In genomic region chr9:1880038-1880565, GRCh38 we compare ENCODE assay signal across 19 cellular contexts.
DNase-seq lines count a peak whose midpoint lies in the region; ATAC-seq and TF ChIP-seq lines count a peak whose summit lies in the region.
"Had no signal": no experiment of that assay in that cellular context is flagged by ENCODE, and none has a peak within 500 bp of the region (broad histone marks: within the 10 kb centered on the region; RNA-seq: fewer than 3 reads in every experiment).

No MANE protein-coding gene starts in this region.

- no peaks in the 10 kb centered on the region for H3K36me3 Mint-ChIP-seq in activated B cell treated with CpG ODN at 0.5 μM for 24 hours (ENCODE audit: low read depth)
- H3K36me3 Mint-ChIP-seq: mesothelial cell of epicardium had no signal

- no peaks in the 10 kb centered on the region for H3K36me3 ChIP-seq in GM06990 (ENCODE audit: control insufficient read depth, insufficient read depth, low read length)
- no peaks in the 10 kb centered on the region for H3K36me3 ChIP-seq in lower lobe of right lung
- H3K36me3 ChIP-seq: sigmoid colon, upper lobe of right lung had no signal

- POLR2A ChIA-PET in activated B cell treated with CpG ODN at 0.5 μM for 24 hours (lab: Charles Lee) = interaction anchor here (0.6 to 3.1 kb wide), 9 partner anchors 11 to 174 kb away, joined by 3 to 25 read pairs (median 6); partner anchors contain the start of gene SMARCA2

- peaks cover 26% of the 10 kb centered on the region for H3K4me1 Mint-ChIP-seq in activated B cell treated with CpG ODN at 0.5 μM for 24 hours
- H3K4me1 Mint-ChIP-seq: mesothelial cell of epicardium had no signal

- no peaks in the 10 kb centered on the region for H3K27me3 Mint-ChIP-seq in activated B cell treated with CpG ODN at 0.5 μM for 24 hours

- no peak overlapping the region for H3K27ac Mint-ChIP-seq in activated B cell treated with CpG ODN at 0.5 μM for 24 hours
- H3K27ac Mint-ChIP-seq: mesothelial cell of epicardium had no signal

- no peaks in the 10 kb centered on the region for H3K4me1 ChIP-seq in lower lobe of right lung
- H3K4me1 ChIP-seq: sigmoid colon, upper lobe of right lung had no signal

- no peaks in the 10 kb centered on the region for H3K9me3 ChIP-seq in lower lobe of right lung
- H3K9me3 ChIP-seq: sigmoid colon, upper lobe of right lung had no signal

- no peak overlapping the region for H3K27ac ChIP-seq in lower lobe of right lung
- H3K27ac ChIP-seq: HL-60, sigmoid colon, upper lobe of right lung had no signal

- CTCF ChIA-PET in activated B cell treated with CpG ODN at 0.5 μM for 24 hours (lab: Charles Lee) = interaction anchor here (0.8 to 3.0 kb wide), 3 partner anchors 10 to 60 kb away, joined by 3 to 12 read pairs (median 4); no protein-coding TSS in a partner anchor

- ATAC-seq in GM19043 (IDR thresholded peaks at IDR 0.05; ENCODE audit: low read depth, unreplicated experiment) = peak; percentile 1
- peak; percentile 18 for ATAC-seq in activated B cell treated with CpG ODN at 0.5 μM for 24 hours (ENCODE audit: low read depth)
- ATAC-seq in lower lobe of right lung = no peak
- ATAC-seq in GM19452 (IDR thresholded peaks at IDR 0.05; ENCODE audit: unreplicated experiment) = no peak
- ATAC-seq: upper lobe of right lung had no signal

- H3K4me3 Mint-ChIP-seq in activated B cell treated with CpG ODN at 0.5 μM for 24 hours = no peak overlapping the region
- H3K4me3 Mint-ChIP-seq: mesothelial cell of epicardium had no signal

- H3K4me3 ChIP-seq in GM06990 (replicated peaks; ENCODE audit: low read depth, low read length) (no peak overlapping the region), lower lobe of right lung (no peak overlapping the region)
- H3K4me3 ChIP-seq: sigmoid colon, upper lobe of right lung had no signal

- DNase-seq in ELF-1 (ENCODE audit: low read depth, low spot score) (peak; percentile 6), GM06990 (ENCODE audit: extremely low read depth, insufficient read length) (peak; percentile 51), activated B cell treated with CpG ODN at 0.5 μM for 24 hours (no peak), lower lobe of right lung (no peak), SK-N-DZ (ENCODE audit: low spot score) (no peak)
- DNase-seq: activated effector memory CD4-positive, alpha-beta T cell treated with anti-CD3 and anti-CD28 coated beads, Interleukin-2, amount 50 U/mL, for 16 hours; AML-193; amygdala; glutamatergic neuron; H7; NCI-H1092 treated with DMSO at 0.1 percent for 48 hours; NCI-H2081 treated with DMSO at 0.1 percent for 48 hours; NCI-H446 treated with DMSO at 0.1 percent for 48 hours; sigmoid colon; upper lobe of right lung had no signal

- H3K9me3 Mint-ChIP-seq in activated B cell treated with CpG ODN at 0.5 μM for 24 hours = no peaks in the 10 kb centered on the region
- H3K9me3 Mint-ChIP-seq: mesothelial cell of epicardium had no signal

- no peak for TF ChIP-seq CTCF in GM06990 (IDR thresholded peaks at IDR 0.05; ENCODE audit: insufficient read depth, low read length, poor library complexity, severe bottlenecking)
- TF ChIP-seq CTCF in activated B cell treated with CpG ODN at 0.5 μM for 24 hours (IDR thresholded peaks at IDR 0.05) = no peak
- TF ChIP-seq CTCF in lower lobe of right lung (IDR thresholded peaks at IDR 0.05) = no peak

- H3K27me3 ChIP-seq in GM06990 (replicated peaks; ENCODE audit: control insufficient read depth, insufficient read depth, low read length) (no peaks in the 10 kb centered on the region), lower lobe of right lung (ENCODE audit: low read depth) (no peaks in the 10 kb centered on the region)
- H3K27me3 ChIP-seq: sigmoid colon, upper lobe of right lung had no signal

- intact Hi-C loops in activated B cell treated with CpG ODN at 0.5 μM for 24 hours (cut with micrococcal nuclease) (no loop called here), lower lobe of right lung (cut with DNase I) (no loop called here)

Comparison
In these comparisons a context has a peak if more than half of its experiments do, and no peak if none do; other contexts are left out.
1. DNase-seq: peak in ELF-1 (single experiment) and GM06990 (single experiment); none in activated B cell treated with CpG ODN at 0.5 μM for 24 hours (single experiment), lower lobe of right lung (single experiment) and SK-N-DZ (single experiment).
2. ATAC-seq: peak in GM19043 (single experiment) and activated B cell treated with CpG ODN at 0.5 μM for 24 hours (single experiment); none in lower lobe of right lung (0 of 2) and GM19452 (single experiment).